In the genomic region with DNA sequence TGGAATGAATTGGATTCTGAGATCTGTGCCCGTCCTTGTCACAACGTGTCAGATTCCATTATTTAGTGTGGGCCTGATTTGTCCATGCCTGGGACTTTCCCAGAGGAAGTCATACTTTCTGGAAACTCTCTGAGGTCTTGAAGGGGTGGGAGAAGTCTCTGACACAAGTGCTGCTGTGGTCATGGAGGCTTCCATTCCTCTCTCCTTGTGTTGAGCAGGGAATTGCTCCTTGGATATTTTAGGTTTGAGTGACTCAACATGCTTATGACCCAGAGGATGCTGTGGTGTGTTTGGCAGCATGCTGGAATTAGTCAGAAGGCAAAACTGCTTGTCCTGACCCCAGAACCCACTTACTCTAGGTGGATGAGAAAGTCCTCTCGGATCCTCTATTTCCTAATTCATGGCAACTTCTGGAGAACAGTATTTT, we compare ENCODE assay signal across 8 cellular contexts.
DNase-seq lines count a peak whose midpoint lies in the region; TF ChIP-seq lines count a peak whose summit lies in the region.

No MANE protein-coding gene starts in this region.

- H3K27me3 ChIP-seq in mesenchymal stem cell (ENCODE audit: control insufficient read depth in 1 of 2, insufficient read depth in 1 of 2, low read length in 2 of 2): no peaks in the 10 kb centered on the region
- H3K27me3 ChIP-seq in A673 (replicated peaks; ENCODE audit: insufficient read depth, low read depth, low read length, poor library complexity): no peaks in the 10 kb centered on the region

- no peak overlapping the region for H2BK120ac ChIP-seq in mesenchymal stem cell (ENCODE audit: low read depth, low read length)

- no peak overlapping the region for H4K91ac ChIP-seq in mesenchymal stem cell (ENCODE audit: low read length)

- no peak overlapping the region for H2AFZ ChIP-seq in mesenchymal stem cell (ENCODE audit: low read depth, low read length)

- DNase-seq in 8988T (peak; percentile 39), HT1080 (ENCODE audit: low read depth) (peak; percentile 100), coronary artery (ENCODE audit: low spot score) (peak; percentile 90), mesenchymal stem cell (peak; percentile 100), NCI-H1694 (lab: John Stamatoyannopoulos, UW) (no peak), ureter (ENCODE audit: low spot score) (no peak), A673 (ENCODE audit: low spot score) (no peak)
- no peak for DNase-seq in NK-92 treated with Interleukin-12 subunit alpha and Interleukin-12 subunit beta, amount 100 ng/mL, for 24 hours (lab: John Stamatoyannopoulos, UW)

- H3K9me3 ChIP-seq in mesenchymal stem cell (ENCODE audit: control insufficient read depth, low read length) (no peaks in the 10 kb centered on the region), A673 (ENCODE audit: low read depth, low read length, poor library complexity, severe bottlenecking) (no peaks in the 10 kb centered on the region)

- intact Hi-C loops in A673 (cut with micrococcal nuclease; ENCODE audit: unreplicated experiment): no loop called here

- peak overlapping the region in 1 of 2 experiments; percentile 44 for H3K18ac ChIP-seq in mesenchymal stem cell (ENCODE audit: low read depth in 1 of 2, low read length in 2 of 2)

- H3K4me3 ChIP-seq in coronary artery (no peak overlapping the region), mesenchymal stem cell (ENCODE audit: insufficient read depth in 1 of 2, low read depth in 1 of 2, low read length in 2 of 2) (no peak overlapping the region), A673 (ENCODE audit: low read depth, low read length, poor library complexity, severe bottlenecking) (no peak overlapping the region)

- WGBS in mesenchymal stem cell: 0% methylated on average over 2 of the region's 3 CpGs

- H2BK12ac ChIP-seq in mesenchymal stem cell (ENCODE audit: low read length in 2 of 2): no peak overlapping the region

- peak overlapping the region; percentile 80 to 83 for H3K27ac ChIP-seq in coronary artery
- peak overlapping the region; percentile 77 for H3K27ac ChIP-seq in mesenchymal stem cell (ENCODE audit: low read length, poor library complexity, severe bottlenecking)
- H3K27ac ChIP-seq in A673 (ENCODE audit: low read depth, low read length, poor library complexity, severe bottlenecking): no peak overlapping the region

- no peak overlapping the region for H3K4me2 ChIP-seq in mesenchymal stem cell (ENCODE audit: low read length, poor library complexity, severe bottlenecking)

- no peak overlapping the region for H2BK15ac ChIP-seq in mesenchymal stem cell (ENCODE audit: low read depth, poor library complexity, severe bottlenecking)

- H3K36me3 ChIP-seq in mesenchymal stem cell (ENCODE audit: control insufficient read depth in 1 of 2, insufficient read depth in 2 of 2, low read depth in 1 of 2, low read length in 2 of 2): peaks cover 0 to 9% of the 10 kb centered on the region in 2 experiments
- no peaks in the 10 kb centered on the region for H3K36me3 ChIP-seq in A673 (ENCODE audit: insufficient read depth, low read length, poor library complexity, severe bottlenecking)

- H2AK5ac ChIP-seq in mesenchymal stem cell (ENCODE audit: low read length, severe bottlenecking): peak overlapping the region; percentile 49

- CTCF ChIA-PET in A673 (lab: Charles Lee): no interaction called here

- no peak overlapping the region for H3K23ac ChIP-seq in mesenchymal stem cell (ENCODE audit: low read length in 2 of 2)

- H4K8ac ChIP-seq in mesenchymal stem cell (ENCODE audit: low read length): peak overlapping the region; percentile 37

- H3K4me1 ChIP-seq in mesenchymal stem cell (ENCODE audit: control insufficient read depth, insufficient read depth, low read depth, low read length): peaks cover 8% of the 10 kb centered on the region
- H3K4me1 ChIP-seq in A673 (ENCODE audit: insufficient read depth, low read length, poor library complexity, severe bottlenecking): peaks cover 13% of the 10 kb centered on the region

- TF ChIP-seq CTCF in coronary artery (IDR thresholded peaks at IDR 0.05) (no peak), A673 (conservative IDR thresholded peaks at IDR 0.05; ENCODE audit: low read depth, low read length) (no peak)

- POLR2A ChIA-PET in A673 (lab: Charles Lee; ENCODE audit: low non-redundant PET): no interaction called here

- H3K14ac ChIP-seq in mesenchymal stem cell (ENCODE audit: low read length in 2 of 2): no peak overlapping the region

- peaks cover 20% of the 10 kb centered on the region for H3K79me1 ChIP-seq in mesenchymal stem cell (replicated peaks; ENCODE audit: low read length, poor library complexity, severe bottlenecking)

- peak overlapping the region in 1 of 2 experiments; percentile 18 for H3K4ac ChIP-seq in mesenchymal stem cell (ENCODE audit: low read depth in 1 of 2, low read length in 2 of 2)

- no TSS peak for BruUV-seq in A673 (replicated peaks; lab: Mats Ljungman, UMichigan)

- H2BK5ac ChIP-seq in mesenchymal stem cell (ENCODE audit: low read depth, low read length, poor library complexity, severe bottlenecking): no peak overlapping the region

- H3K9ac ChIP-seq in mesenchymal stem cell (ENCODE audit: low read length): peak overlapping the region; percentile 50

Comparison
In these comparisons a context has a peak if more than half of its experiments do, and no peak if none do; other contexts are left out.
1. DNase-seq: peak in 8988T (single experiment), HT1080 (single experiment), coronary artery (single experiment) and mesenchymal stem cell (single experiment); none in NK-92 treated with Interleukin-12 subunit alpha and Interleukin-12 subunit beta, amount 100 ng/mL, for 24 hours (single experiment), NCI-H1694 (single experiment), ureter (single experiment) and A673 (single experiment).